In genomic region chr22:45553333-45554039, GRCh38 we compare ENCODE assay signal across 8 cellular contexts. TPM values are rescaled to one million over a fixed set of nuclear protein-coding genes. Genes with fewer than 3 reads are reported as not detected.
A peak's percentile ranks its signal among the peaks of the same experiment; 100 is the strongest.
DNase-seq lines count a peak whose midpoint lies in the region; ATAC-seq and TF ChIP-seq lines count a peak whose summit lies in the region.

No MANE protein-coding gene starts in this region.

- peak; percentile 54 for DNase-seq in activated CD4-positive, CD25-positive, alpha-beta regulatory T cell treated with anti-CD3 and anti-CD28 coated beads, Interleukin-2, amount 50 U/mL, for 72 hours
- DNase-seq in NCI-H2107 treated with DMSO at 0.1 percent for 48 hours (lab: John Stamatoyannopoulos, UW; ENCODE audit: unreplicated experiment), result peak; percentile 44
- peak; percentile 32 for DNase-seq in activated B cell treated with CpG ODN at 0.5 μM for 24 hours
- peak; percentile 76 for DNase-seq in colonic mucosa
- peak; percentile 92 for DNase-seq in left kidney (ENCODE audit: low read depth, low spot score)
- DNase-seq in stimulated activated CD4-positive, alpha-beta T cell treated with anti-CD3 and anti-CD28 coated beads, Interleukin-1b, Interleukin-23, amount 100 ng/mL, for 4 hours (ENCODE audit: low read depth in 2 of 2), result peak; percentile 26 to 39

- H3K4me1 Mint-ChIP-seq in activated B cell treated with CpG ODN at 0.5 μM for 24 hours, result no peaks in the 10 kb centered on the region

- H3K9me3 ChIP-seq in colonic mucosa, result no peaks in the 10 kb centered on the region

- no peaks in the 10 kb centered on the region for H3K36me3 Mint-ChIP-seq in activated B cell treated with CpG ODN at 0.5 μM for 24 hours (ENCODE audit: low read depth)

- POLR2A ChIA-PET in activated B cell treated with CpG ODN at 0.5 μM for 24 hours (lab: Charles Lee), result no interaction called here

- H3K27ac ChIP-seq in colonic mucosa, result peak overlapping the region; percentile 37

- H3K9ac ChIP-seq in colonic mucosa (ENCODE audit: low read depth in 2 of 2, low read length in 2 of 2), result no peak overlapping the region

- no peaks in the 10 kb centered on the region for H3K9me3 Mint-ChIP-seq in activated B cell treated with CpG ODN at 0.5 μM for 24 hours

- TF ChIP-seq CTCF in activated B cell treated with CpG ODN at 0.5 μM for 24 hours (IDR thresholded peaks at IDR 0.05), result no peak
- peak; percentile 82 for TF ChIP-seq CTCF in colonic mucosa (IDR thresholded peaks at IDR 0.05)

- no peak overlapping the region for H3K27ac Mint-ChIP-seq in activated B cell treated with CpG ODN at 0.5 μM for 24 hours

- H3K4me1 ChIP-seq in colonic mucosa, result no peaks in the 10 kb centered on the region

- intact Hi-C loops in activated B cell treated with CpG ODN at 0.5 μM for 24 hours (cut with micrococcal nuclease), result loop anchor here (2.0 to 5.0 kb wide), 3 partner anchors 51 to 285 kb away; partner anchors contain the start of gene FBLN1
- intact Hi-C loops in colonic mucosa (cut with DNase I), result loop anchor here (5.0 to 10.0 kb wide), 3 partner anchors 111 to 286 kb away; no protein-coding TSS in a partner anchor

- H3K4me3 ChIP-seq in colonic mucosa, result no peak overlapping the region

- H3K4me3 Mint-ChIP-seq in activated B cell treated with CpG ODN at 0.5 μM for 24 hours, result no peak overlapping the region

- H3K36me3 ChIP-seq in colonic mucosa, result no peaks in the 10 kb centered on the region

- H3K27me3 ChIP-seq in colonic mucosa, result no peaks in the 10 kb centered on the region

- ATAC-seq in activated CD4-positive, CD25-positive, alpha-beta regulatory T cell treated with anti-CD3 and anti-CD28 coated beads, Interleukin-2, amount 50 U/mL, for 24 hours, result no peak
- ATAC-seq in activated B cell treated with CpG ODN at 0.5 μM for 24 hours (ENCODE audit: low read depth), result no peak
- no peak for ATAC-seq in HG02763 (IDR thresholded peaks at IDR 0.05; ENCODE audit: unreplicated experiment)

- H3K27me3 Mint-ChIP-seq in activated B cell treated with CpG ODN at 0.5 μM for 24 hours, result peaks cover 22% of the 10 kb centered on the region

- CTCF ChIA-PET in activated B cell treated with CpG ODN at 0.5 μM for 24 hours (lab: Charles Lee), result interaction anchor here (0.6 to 1.2 kb wide), 2 partner anchors 12 to 725 kb away, joined by 3 read pairs; no protein-coding TSS in a partner anchor

RNA-seq across cellular contexts. Expression of gene FBLN1, which starts 50.8 kb away (rescaled TPM):
- total RNA-seq in activated B cell treated with CpG ODN at 0.5 μM for 24 hours (not detected in 2 replicates), colonic mucosa (10 to 100 TPM; 41.6 to 65.5 TPM)

Comparison
In these comparisons a context has a peak if more than half of its experiments do, and no peak if none do; other contexts are left out.
1. DNase-seq: peak in every context shown above with its lines; median percentile 92 in left kidney; 76 in colonic mucosa; 54 in activated CD4-positive, CD25-positive, alpha-beta regulatory T cell treated with anti-CD3 and anti-CD28 coated beads, Interleukin-2, amount 50 U/mL, for 72 hours; 44 in NCI-H2107 treated with DMSO at 0.1 percent for 48 hours; 32 in stimulated activated CD4-positive, alpha-beta T cell treated with anti-CD3 and anti-CD28 coated beads, Interleukin-1b, Interleukin-23, amount 100 ng/mL, for 4 hours; 32 in activated B cell treated with CpG ODN at 0.5 μM for 24 hours.
2. RNA of gene FBLN1, which starts 50.8 kb away (total RNA-seq): 41.6 to 65.5 TPM in colonic mucosa; not detected in activated B cell treated with CpG ODN at 0.5 μM for 24 hours; every median in the first group is over 10 times any median in the second.